1 cellular context compared by ENCODE assay signal in the genomic region with DNA sequence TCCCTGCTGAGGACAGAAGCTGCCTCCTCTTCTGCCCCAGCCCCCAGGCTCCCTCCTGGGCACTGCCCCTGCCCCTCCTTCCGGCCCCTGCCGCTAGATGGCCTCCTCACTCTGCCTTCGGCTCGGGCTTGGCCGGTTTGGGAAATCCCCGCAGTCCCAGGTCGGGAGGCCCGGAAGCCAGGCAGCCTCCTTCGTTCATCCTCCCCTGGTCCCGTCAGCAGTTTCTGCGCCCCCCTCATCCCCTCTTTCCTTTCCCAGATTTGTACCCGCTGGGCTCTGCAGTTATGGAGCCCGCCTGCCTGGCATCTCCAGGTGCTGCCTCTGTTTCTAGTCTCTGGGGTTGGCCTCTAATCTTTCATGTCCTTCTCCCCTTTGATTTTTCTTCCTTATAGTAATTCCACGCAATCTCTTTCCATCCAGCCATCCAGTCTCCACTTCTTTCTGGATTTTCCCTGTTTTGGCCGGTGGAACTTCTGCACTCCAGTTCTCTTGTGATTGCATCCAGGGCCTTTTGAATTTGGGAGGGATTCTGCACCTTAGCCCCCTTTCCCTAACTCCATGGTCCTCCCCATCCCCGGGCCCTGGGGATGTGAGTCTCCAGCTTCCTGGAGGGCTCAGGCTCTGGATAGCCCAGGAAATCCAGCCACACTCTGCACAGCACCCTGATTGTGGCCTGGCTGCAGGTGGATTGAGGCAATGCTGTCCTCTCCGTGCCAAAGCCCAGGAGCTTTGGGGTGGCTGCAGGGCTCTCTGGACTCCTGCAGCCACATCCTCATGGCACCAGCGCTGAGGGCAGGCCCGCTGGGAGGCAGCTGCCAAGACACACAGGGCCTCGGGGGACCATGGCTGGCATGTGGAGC.
TF ChIP-seq lines count a peak whose summit lies in the region.

No MANE protein-coding gene starts in this region.

TF ChIP-seq in HepG2, 621 proteins besides CTCF, POLR2A, EP300 and RAD21 (continued from another document):
- TF ChIP-seq, protein P1, sequence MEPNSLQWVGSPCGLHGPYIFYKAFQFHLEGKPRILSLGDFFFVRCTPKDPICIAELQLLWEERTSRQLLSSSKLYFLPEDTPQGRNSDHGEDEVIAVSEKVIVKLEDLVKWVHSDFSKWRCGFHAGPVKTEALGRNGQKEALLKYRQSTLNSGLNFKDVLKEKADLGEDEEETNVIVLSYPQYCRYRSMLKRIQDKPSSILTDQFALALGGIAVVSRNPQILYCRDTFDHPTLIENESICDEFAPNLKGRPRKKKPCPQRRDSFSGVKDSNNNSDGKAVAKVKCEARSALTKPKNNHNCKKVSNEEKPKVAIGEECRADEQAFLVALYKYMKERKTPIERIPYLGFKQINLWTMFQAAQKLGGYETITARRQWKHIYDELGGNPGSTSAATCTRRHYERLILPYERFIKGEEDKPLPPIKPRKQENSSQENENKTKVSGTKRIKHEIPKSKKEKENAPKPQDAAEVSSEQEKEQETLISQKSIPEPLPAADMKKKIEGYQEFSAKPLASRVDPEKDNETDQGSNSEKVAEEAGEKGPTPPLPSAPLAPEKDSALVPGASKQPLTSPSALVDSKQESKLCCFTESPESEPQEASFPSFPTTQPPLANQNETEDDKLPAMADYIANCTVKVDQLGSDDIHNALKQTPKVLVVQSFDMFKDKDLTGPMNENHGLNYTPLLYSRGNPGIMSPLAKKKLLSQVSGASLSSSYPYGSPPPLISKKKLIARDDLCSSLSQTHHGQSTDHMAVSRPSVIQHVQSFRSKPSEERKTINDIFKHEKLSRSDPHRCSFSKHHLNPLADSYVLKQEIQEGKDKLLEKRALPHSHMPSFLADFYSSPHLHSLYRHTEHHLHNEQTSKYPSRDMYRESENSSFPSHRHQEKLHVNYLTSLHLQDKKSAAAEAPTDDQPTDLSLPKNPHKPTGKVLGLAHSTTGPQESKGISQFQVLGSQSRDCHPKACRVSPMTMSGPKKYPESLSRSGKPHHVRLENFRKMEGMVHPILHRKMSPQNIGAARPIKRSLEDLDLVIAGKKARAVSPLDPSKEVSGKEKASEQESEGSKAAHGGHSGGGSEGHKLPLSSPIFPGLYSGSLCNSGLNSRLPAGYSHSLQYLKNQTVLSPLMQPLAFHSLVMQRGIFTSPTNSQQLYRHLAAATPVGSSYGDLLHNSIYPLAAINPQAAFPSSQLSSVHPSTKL (CRISPR knock-in tag; IDR thresholded peaks at IDR 0.05): peak; percentile 33; the same call in 1 of the 2 replicates
- TF ChIP-seq ZNF333 (CRISPR knock-in tag; IDR thresholded peaks at IDR 0.05; ENCODE audit: borderline replicate concordance) (no peak), TOPORS (CRISPR knock-in tag; IDR thresholded peaks at IDR 0.05) (no peak), THAP11 (CRISPR knock-in tag; IDR thresholded peaks at IDR 0.05) (0 out of 2 replicates have a peak, but pooled peaks have one; percentile 22), RELA (CRISPR knock-in tag; IDR thresholded peaks at IDR 0.05) (peak; percentile 99), MTA1 (CRISPR knock-in tag; IDR thresholded peaks at IDR 0.05; ENCODE audit: borderline replicate concordance) (no peak), ETV5 (CRISPR knock-in tag; IDR thresholded peaks at IDR 0.05; ENCODE audit: borderline replicate concordance) (peak; percentile 71), ZNF562 (CRISPR knock-in tag; IDR thresholded peaks at IDR 0.05; ENCODE audit: borderline replicate concordance) (no peak), ZNF674 (CRISPR knock-in tag; IDR thresholded peaks at IDR 0.05; ENCODE audit: low read depth) (no peak), TBP (CRISPR knock-in tag; IDR thresholded peaks at IDR 0.05) (no peak), ELF3 (CRISPR knock-in tag; IDR thresholded peaks at IDR 0.05) (no peak), ZNF331 (CRISPR knock-in tag; IDR thresholded peaks at IDR 0.05) (peak; percentile 34; the same call in 1 of the 2 replicates), FOXA3 (CRISPR knock-in tag; IDR thresholded peaks at IDR 0.05) (0 out of 2 replicates have a peak, but pooled peaks have one; percentile 10), RNF2 (conservative IDR thresholded peaks at IDR 0.05; ENCODE audit: low read depth) (no peak)
- TF ChIP-seq, protein P2, sequence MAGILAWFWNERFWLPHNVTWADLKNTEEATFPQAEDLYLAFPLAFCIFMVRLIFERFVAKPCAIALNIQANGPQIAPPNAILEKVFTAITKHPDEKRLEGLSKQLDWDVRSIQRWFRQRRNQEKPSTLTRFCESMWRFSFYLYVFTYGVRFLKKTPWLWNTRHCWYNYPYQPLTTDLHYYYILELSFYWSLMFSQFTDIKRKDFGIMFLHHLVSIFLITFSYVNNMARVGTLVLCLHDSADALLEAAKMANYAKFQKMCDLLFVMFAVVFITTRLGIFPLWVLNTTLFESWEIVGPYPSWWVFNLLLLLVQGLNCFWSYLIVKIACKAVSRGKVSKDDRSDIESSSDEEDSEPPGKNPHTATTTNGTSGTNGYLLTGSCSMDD (CRISPR knock-in tag; IDR thresholded peaks at IDR 0.05): no peak
- TF ChIP-seq, protein P3, sequence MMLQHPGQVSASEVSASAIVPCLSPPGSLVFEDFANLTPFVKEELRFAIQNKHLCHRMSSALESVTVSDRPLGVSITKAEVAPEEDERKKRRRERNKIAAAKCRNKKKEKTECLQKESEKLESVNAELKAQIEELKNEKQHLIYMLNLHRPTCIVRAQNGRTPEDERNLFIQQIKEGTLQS (CRISPR knock-in tag; IDR thresholded peaks at IDR 0.05): no peak
- TF ChIP-seq, protein P4, sequence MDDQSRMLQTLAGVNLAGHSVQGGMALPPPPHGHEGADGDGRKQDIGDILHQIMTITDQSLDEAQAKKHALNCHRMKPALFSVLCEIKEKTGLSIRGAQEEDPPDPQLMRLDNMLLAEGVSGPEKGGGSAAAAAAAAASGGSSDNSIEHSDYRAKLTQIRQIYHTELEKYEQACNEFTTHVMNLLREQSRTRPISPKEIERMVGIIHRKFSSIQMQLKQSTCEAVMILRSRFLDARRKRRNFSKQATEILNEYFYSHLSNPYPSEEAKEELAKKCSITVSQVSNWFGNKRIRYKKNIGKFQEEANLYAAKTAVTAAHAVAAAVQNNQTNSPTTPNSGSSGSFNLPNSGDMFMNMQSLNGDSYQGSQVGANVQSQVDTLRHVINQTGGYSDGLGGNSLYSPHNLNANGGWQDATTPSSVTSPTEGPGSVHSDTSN (CRISPR knock-in tag; IDR thresholded peaks at IDR 0.05; ENCODE audit: borderline replicate concordance): no peak
- TF ChIP-seq, protein P5, sequence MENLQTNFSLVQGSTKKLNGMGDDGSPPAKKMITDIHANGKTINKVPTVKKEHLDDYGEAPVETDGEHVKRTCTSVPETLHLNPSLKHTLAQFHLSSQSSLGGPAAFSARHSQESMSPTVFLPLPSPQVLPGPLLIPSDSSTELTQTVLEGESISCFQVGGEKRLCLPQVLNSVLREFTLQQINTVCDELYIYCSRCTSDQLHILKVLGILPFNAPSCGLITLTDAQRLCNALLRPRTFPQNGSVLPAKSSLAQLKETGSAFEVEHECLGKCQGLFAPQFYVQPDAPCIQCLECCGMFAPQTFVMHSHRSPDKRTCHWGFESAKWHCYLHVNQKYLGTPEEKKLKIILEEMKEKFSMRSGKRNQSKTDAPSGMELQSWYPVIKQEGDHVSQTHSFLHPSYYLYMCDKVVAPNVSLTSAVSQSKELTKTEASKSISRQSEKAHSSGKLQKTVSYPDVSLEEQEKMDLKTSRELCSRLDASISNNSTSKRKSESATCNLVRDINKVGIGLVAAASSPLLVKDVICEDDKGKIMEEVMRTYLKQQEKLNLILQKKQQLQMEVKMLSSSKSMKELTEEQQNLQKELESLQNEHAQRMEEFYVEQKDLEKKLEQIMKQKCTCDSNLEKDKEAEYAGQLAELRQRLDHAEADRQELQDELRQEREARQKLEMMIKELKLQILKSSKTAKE (CRISPR knock-in tag; IDR thresholded peaks at IDR 0.05; ENCODE audit: borderline replicate concordance): no peak
